In genomic region chr1:204411451-204412245, GRCh38 we compare ENCODE assay signal across 1 cellular context.
TF ChIP-seq lines count a peak whose summit lies in the region.

TSS of gene PPP1R15B (minus strand) at chr1:204411817. CDS start at chr1:204411411, 406 bp downstream.

TF ChIP-seq in HepG2, 621 proteins besides CTCF, POLR2A, EP300 and RAD21 (continued from another document and continues in another):
- TF ChIP-seq HNF1A (IDR thresholded peaks at IDR 0.05; ENCODE audit: low read depth) (no peak), HNF1A (CRISPR knock-in tag; IDR thresholded peaks at IDR 0.05; ENCODE audit: borderline replicate concordance) (0 out of 2 replicates have a peak, but pooled peaks have one; percentile 18), YY1 (IDR thresholded peaks at IDR 0.05; ENCODE audit: insufficient read depth, insufficient replicate concordance, low read depth, low read length) (peak; percentile 97), ZNF441 (CRISPR knock-in tag; IDR thresholded peaks at IDR 0.05; ENCODE audit: borderline replicate concordance) (no peak; the same call in 1 of the 2 replicates), ISL2 (CRISPR knock-in tag; IDR thresholded peaks at IDR 0.05) (peak; percentile 52; the same call in 1 of the 2 replicates), HOXA3 (CRISPR knock-in tag; IDR thresholded peaks at IDR 0.05) (peak; percentile 98), SNAPC4 (CRISPR knock-in tag; IDR thresholded peaks at IDR 0.05) (no peak), ZNF878 (CRISPR knock-in tag; IDR thresholded peaks at IDR 0.05) (peak; percentile 63; the same call in 1 of the 2 replicates), TEAD2 (CRISPR knock-in tag; IDR thresholded peaks at IDR 0.05) (no peak), MTERF4 (CRISPR knock-in tag; IDR thresholded peaks at IDR 0.05) (0 out of 2 replicates have a peak, but pooled peaks have one; percentile 59), ZKSCAN8 (CRISPR knock-in tag; IDR thresholded peaks at IDR 0.05; ENCODE audit: borderline replicate concordance) (0 out of 2 replicates have a peak, but pooled peaks have one; percentile 15), ZNF788 (CRISPR knock-in tag; IDR thresholded peaks at IDR 0.05; ENCODE audit: borderline replicate concordance) (peak; percentile 87), LRRFIP1 (CRISPR knock-in tag; conservative IDR thresholded peaks at IDR 0.05) (no peak), IKZF1 (IDR thresholded peaks at IDR 0.05) (no peak), CCDC6 (CRISPR knock-in tag; IDR thresholded peaks at IDR 0.05) (peak; percentile 49; the same call in 1 of the 2 replicates), ZNF318 (CRISPR knock-in tag; IDR thresholded peaks at IDR 0.05) (peak; percentile 41; the same call in 1 of the 2 replicates), ZNF362 (CRISPR knock-in tag; IDR thresholded peaks at IDR 0.05; ENCODE audit: borderline replicate concordance) (no peak), SRY (CRISPR knock-in tag; IDR thresholded peaks at IDR 0.05) (peak; percentile 66), DNMT3B (CRISPR knock-in tag; conservative IDR thresholded peaks at IDR 0.05) (0 out of 2 replicates have a peak, but pooled peaks have one; percentile 24), ZNF574 (CRISPR knock-in tag; IDR thresholded peaks at IDR 0.05) (peak; percentile 88), ZFP91 (CRISPR knock-in tag; IDR thresholded peaks at IDR 0.05; ENCODE audit: borderline replicate concordance) (peak; percentile 80; the same call in 1 of the 2 replicates)
